ENCODE assay signal across 1 cellular context in genomic region chr3:56818156-56818985, GRCh38.
TF ChIP-seq lines count a peak whose summit lies in the region.

No MANE protein-coding gene starts in this region.

TF ChIP-seq in HepG2, 621 proteins besides CTCF, POLR2A, EP300 and RAD21 (continued from another document and continues in another):
- no peak for TF ChIP-seq SPEN (CRISPR knock-in tag; IDR thresholded peaks at IDR 0.05; ENCODE audit: low read depth)
- TF ChIP-seq YEATS2 (CRISPR knock-in tag; IDR thresholded peaks at IDR 0.05; ENCODE audit: borderline replicate concordance), result no peak
- TF ChIP-seq RBAK (CRISPR knock-in tag; IDR thresholded peaks at IDR 0.05), result no peak
- TF ChIP-seq RFX3 (CRISPR knock-in tag; IDR thresholded peaks at IDR 0.05), result no peak
- no peak for TF ChIP-seq SRF (IDR thresholded peaks at IDR 0.05; ENCODE audit: low read depth, low read length)
- peak; percentile 43; the same call in 1 of the 2 replicates for TF ChIP-seq ZNF34 (CRISPR knock-in tag; IDR thresholded peaks at IDR 0.05; ENCODE audit: borderline replicate concordance)
- no peak for TF ChIP-seq ZFYVE20 (CRISPR knock-in tag; IDR thresholded peaks at IDR 0.05; ENCODE audit: borderline replicate concordance, low read depth)
- TF ChIP-seq CREM (IDR thresholded peaks at IDR 0.05), result peak; percentile 78
- no peak for TF ChIP-seq CREM (CRISPR knock-in tag; IDR thresholded peaks at IDR 0.05)
- TF ChIP-seq, protein P1, sequence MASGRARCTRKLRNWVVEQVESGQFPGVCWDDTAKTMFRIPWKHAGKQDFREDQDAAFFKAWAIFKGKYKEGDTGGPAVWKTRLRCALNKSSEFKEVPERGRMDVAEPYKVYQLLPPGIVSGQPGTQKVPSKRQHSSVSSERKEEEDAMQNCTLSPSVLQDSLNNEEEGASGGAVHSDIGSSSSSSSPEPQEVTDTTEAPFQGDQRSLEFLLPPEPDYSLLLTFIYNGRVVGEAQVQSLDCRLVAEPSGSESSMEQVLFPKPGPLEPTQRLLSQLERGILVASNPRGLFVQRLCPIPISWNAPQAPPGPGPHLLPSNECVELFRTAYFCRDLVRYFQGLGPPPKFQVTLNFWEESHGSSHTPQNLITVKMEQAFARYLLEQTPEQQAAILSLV (CRISPR knock-in tag; IDR thresholded peaks at IDR 0.05; ENCODE audit: borderline replicate concordance), result no peak
- no peak for TF ChIP-seq KMT2A (CRISPR knock-in tag; IDR thresholded peaks at IDR 0.05)
- no peak for TF ChIP-seq ZNF703 (CRISPR knock-in tag; IDR thresholded peaks at IDR 0.05; ENCODE audit: borderline replicate concordance)
- TF ChIP-seq PHF20 (CRISPR knock-in tag; IDR thresholded peaks at IDR 0.05), result no peak
- no peak for TF ChIP-seq MED8 (CRISPR knock-in tag; IDR thresholded peaks at IDR 0.05; ENCODE audit: insufficient replicate concordance)
- TF ChIP-seq TFDP1 (CRISPR knock-in tag; IDR thresholded peaks at IDR 0.05; ENCODE audit: borderline replicate concordance), result no peak
- TF ChIP-seq, protein P2, sequence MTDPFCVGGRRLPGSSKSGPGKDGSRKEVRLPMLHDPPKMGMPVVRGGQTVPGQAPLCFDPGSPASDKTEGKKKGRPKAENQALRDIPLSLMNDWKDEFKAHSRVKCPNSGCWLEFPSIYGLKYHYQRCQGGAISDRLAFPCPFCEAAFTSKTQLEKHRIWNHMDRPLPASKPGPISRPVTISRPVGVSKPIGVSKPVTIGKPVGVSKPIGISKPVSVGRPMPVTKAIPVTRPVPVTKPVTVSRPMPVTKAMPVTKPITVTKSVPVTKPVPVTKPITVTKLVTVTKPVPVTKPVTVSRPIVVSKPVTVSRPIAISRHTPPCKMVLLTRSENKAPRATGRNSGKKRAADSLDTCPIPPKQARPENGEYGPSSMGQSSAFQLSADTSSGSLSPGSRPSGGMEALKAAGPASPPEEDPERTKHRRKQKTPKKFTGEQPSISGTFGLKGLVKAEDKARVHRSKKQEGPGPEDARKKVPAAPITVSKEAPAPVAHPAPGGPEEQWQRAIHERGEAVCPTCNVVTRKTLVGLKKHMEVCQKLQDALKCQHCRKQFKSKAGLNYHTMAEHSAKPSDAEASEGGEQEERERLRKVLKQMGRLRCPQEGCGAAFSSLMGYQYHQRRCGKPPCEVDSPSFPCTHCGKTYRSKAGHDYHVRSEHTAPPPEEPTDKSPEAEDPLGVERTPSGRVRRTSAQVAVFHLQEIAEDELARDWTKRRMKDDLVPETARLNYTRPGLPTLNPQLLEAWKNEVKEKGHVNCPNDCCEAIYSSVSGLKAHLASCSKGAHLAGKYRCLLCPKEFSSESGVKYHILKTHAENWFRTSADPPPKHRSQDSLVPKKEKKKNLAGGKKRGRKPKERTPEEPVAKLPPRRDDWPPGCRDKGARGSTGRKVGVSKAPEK (CRISPR knock-in tag; IDR thresholded peaks at IDR 0.05; ENCODE audit: borderline replicate concordance), result no peak
- 0 out of 2 replicates have a peak, but pooled peaks have one; percentile 19 for TF ChIP-seq ZNF629 (CRISPR knock-in tag; conservative IDR thresholded peaks at IDR 0.05)
- TF ChIP-seq, protein P3, sequence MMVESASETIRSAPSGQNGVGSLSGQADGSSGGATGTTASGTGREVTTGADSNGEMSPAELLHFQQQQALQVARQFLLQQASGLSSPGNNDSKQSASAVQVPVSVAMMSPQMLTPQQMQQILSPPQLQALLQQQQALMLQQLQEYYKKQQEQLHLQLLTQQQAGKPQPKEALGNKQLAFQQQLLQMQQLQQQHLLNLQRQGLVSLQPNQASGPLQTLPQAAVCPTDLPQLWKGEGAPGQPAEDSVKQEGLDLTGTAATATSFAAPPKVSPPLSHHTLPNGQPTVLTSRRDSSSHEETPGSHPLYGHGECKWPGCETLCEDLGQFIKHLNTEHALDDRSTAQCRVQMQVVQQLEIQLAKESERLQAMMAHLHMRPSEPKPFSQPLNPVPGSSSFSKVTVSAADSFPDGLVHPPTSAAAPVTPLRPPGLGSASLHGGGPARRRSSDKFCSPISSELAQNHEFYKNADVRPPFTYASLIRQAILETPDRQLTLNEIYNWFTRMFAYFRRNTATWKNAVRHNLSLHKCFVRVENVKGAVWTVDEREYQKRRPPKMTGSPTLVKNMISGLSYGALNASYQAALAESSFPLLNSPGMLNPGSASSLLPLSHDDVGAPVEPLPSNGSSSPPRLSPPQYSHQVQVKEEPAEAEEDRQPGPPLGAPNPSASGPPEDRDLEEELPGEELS (CRISPR knock-in tag; IDR thresholded peaks at IDR 0.05), result peak; percentile 64
- TF ChIP-seq PATZ1 (CRISPR knock-in tag; IDR thresholded peaks at IDR 0.05), result peak; percentile 58
- TF ChIP-seq, protein P4, sequence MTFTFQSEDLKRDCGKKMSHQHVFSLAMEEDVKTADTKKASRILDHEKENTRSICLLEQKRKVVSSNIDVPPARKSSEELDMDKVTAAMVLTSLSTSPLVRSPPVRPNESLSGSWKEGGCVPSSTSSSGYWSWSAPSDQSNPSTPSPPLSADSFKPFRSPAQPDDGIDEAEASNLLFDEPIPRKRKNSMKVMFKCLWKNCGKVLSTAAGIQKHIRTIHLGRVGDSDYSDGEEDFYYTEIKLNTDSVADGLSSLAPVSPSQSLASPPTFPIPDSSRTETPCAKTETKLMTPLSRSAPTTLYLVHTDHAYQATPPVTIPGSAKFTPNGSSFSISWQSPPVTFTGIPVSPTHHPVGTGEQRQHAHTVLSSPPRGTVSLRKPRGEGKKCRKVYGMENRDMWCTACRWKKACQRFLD (CRISPR knock-in tag; IDR thresholded peaks at IDR 0.05; ENCODE audit: borderline replicate concordance), result no peak
- TF ChIP-seq, protein P5, sequence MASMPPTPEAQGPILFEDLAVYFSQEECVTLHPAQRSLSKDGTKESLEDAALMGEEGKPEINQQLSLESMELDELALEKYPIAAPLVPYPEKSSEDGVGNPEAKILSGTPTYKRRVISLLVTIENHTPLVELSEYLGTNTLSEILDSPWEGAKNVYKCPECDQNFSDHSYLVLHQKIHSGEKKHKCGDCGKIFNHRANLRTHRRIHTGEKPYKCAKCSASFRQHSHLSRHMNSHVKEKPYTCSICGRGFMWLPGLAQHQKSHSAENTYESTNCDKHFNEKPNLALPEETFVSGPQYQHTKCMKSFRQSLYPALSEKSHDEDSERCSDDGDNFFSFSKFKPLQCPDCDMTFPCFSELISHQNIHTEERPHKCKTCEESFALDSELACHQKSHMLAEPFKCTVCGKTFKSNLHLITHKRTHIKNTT (CRISPR knock-in tag; IDR thresholded peaks at IDR 0.05), result no peak
- TF ChIP-seq HOXA5 (CRISPR knock-in tag; IDR thresholded peaks at IDR 0.05), result peak; percentile 24; the same call in 1 of the 2 replicates
- no peak for TF ChIP-seq ZNF75D (CRISPR knock-in tag; IDR thresholded peaks at IDR 0.05; ENCODE audit: borderline replicate concordance)
- TF ChIP-seq PBX3 (CRISPR knock-in tag; IDR thresholded peaks at IDR 0.05; ENCODE audit: borderline replicate concordance), result no peak
- no peak for TF ChIP-seq ZNF510 (CRISPR knock-in tag; IDR thresholded peaks at IDR 0.05; ENCODE audit: low read depth)
- no peak for TF ChIP-seq ZNF616 (CRISPR knock-in tag; IDR thresholded peaks at IDR 0.05; ENCODE audit: low read depth)
- TF ChIP-seq SALL1 (CRISPR knock-in tag; IDR thresholded peaks at IDR 0.05), result peak; percentile 35; the same call in 1 of the 2 replicates
- no peak for TF ChIP-seq ZNF589 (CRISPR knock-in tag; conservative IDR thresholded peaks at IDR 0.05)
- peak; percentile 49; the same call in 1 of the 2 replicates for TF ChIP-seq MEIS1 (CRISPR knock-in tag; IDR thresholded peaks at IDR 0.05; ENCODE audit: borderline replicate concordance)
- TF ChIP-seq TMF1 (CRISPR knock-in tag; IDR thresholded peaks at IDR 0.05; ENCODE audit: low read depth), result no peak
- TF ChIP-seq ZNF274 (CRISPR knock-in tag; IDR thresholded peaks at IDR 0.05), result no peak
- 0 out of 2 replicates have a peak, but pooled peaks have one; percentile 39 for TF ChIP-seq JUN (CRISPR knock-in tag; IDR thresholded peaks at IDR 0.05)
- TF ChIP-seq, protein P6, sequence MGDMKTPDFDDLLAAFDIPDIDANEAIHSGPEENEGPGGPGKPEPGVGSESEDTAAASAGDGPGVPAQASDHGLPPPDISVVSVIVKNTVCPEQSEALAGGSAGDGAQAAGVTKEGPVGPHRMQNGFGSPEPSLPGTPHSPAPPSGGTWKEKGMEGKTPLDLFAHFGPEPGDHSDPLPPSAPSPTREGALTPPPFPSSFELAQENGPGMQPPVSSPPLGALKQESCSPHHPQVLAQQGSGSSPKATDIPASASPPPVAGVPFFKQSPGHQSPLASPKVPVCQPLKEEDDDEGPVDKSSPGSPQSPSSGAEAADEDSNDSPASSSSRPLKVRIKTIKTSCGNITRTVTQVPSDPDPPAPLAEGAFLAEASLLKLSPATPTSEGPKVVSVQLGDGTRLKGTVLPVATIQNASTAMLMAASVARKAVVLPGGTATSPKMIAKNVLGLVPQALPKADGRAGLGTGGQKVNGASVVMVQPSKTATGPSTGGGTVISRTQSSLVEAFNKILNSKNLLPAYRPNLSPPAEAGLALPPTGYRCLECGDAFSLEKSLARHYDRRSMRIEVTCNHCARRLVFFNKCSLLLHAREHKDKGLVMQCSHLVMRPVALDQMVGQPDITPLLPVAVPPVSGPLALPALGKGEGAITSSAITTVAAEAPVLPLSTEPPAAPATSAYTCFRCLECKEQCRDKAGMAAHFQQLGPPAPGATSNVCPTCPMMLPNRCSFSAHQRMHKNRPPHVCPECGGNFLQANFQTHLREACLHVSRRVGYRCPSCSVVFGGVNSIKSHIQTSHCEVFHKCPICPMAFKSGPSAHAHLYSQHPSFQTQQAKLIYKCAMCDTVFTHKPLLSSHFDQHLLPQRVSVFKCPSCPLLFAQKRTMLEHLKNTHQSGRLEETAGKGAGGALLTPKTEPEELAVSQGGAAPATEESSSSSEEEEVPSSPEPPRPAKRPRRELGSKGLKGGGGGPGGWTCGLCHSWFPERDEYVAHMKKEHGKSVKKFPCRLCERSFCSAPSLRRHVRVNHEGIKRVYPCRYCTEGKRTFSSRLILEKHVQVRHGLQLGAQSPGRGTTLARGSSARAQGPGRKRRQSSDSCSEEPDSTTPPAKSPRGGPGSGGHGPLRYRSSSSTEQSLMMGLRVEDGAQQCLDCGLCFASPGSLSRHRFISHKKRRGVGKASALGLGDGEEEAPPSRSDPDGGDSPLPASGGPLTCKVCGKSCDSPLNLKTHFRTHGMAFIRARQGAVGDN (CRISPR knock-in tag; IDR thresholded peaks at IDR 0.05), result no peak
- TF ChIP-seq, protein P7, sequence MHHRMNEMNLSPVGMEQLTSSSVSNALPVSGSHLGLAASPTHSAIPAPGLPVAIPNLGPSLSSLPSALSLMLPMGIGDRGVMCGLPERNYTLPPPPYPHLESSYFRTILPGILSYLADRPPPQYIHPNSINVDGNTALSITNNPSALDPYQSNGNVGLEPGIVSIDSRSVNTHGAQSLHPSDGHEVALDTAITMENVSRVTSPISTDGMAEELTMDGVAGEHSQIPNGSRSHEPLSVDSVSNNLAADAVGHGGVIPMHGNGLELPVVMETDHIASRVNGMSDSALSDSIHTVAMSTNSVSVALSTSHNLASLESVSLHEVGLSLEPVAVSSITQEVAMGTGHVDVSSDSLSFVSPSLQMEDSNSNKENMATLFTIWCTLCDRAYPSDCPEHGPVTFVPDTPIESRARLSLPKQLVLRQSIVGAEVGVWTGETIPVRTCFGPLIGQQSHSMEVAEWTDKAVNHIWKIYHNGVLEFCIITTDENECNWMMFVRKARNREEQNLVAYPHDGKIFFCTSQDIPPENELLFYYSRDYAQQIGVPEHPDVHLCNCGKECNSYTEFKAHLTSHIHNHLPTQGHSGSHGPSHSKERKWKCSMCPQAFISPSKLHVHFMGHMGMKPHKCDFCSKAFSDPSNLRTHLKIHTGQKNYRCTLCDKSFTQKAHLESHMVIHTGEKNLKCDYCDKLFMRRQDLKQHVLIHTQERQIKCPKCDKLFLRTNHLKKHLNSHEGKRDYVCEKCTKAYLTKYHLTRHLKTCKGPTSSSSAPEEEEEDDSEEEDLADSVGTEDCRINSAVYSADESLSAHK (CRISPR knock-in tag; IDR thresholded peaks at IDR 0.05; ENCODE audit: borderline replicate concordance), result no peak
- TF ChIP-seq, protein P8, sequence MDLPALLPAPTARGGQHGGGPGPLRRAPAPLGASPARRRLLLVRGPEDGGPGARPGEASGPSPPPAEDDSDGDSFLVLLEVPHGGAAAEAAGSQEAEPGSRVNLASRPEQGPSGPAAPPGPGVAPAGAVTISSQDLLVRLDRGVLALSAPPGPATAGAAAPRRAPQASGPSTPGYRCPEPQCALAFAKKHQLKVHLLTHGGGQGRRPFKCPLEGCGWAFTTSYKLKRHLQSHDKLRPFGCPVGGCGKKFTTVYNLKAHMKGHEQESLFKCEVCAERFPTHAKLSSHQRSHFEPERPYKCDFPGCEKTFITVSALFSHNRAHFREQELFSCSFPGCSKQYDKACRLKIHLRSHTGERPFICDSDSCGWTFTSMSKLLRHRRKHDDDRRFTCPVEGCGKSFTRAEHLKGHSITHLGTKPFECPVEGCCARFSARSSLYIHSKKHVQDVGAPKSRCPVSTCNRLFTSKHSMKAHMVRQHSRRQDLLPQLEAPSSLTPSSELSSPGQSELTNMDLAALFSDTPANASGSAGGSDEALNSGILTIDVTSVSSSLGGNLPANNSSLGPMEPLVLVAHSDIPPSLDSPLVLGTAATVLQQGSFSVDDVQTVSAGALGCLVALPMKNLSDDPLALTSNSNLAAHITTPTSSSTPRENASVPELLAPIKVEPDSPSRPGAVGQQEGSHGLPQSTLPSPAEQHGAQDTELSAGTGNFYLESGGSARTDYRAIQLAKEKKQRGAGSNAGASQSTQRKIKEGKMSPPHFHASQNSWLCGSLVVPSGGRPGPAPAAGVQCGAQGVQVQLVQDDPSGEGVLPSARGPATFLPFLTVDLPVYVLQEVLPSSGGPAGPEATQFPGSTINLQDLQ (CRISPR knock-in tag; IDR thresholded peaks at IDR 0.05), result no peak
